ENCODE assay signal across 1 cellular context in genomic region chr15:63501256-63502089, GRCh38.
TF ChIP-seq lines count a peak whose summit lies in the region.

No MANE protein-coding gene starts in this region.

TF ChIP-seq in HepG2, 621 proteins besides CTCF, POLR2A, EP300 and RAD21 (continued from another document and continues in another):
- TF ChIP-seq ZNF577 (CRISPR knock-in tag; IDR thresholded peaks at IDR 0.05; ENCODE audit: borderline replicate concordance, low read depth) (no peak), ZNF501 (CRISPR knock-in tag; IDR thresholded peaks at IDR 0.05) (no peak), GRHL1 (CRISPR knock-in tag; conservative IDR thresholded peaks at IDR 0.05) (no peak), RORA (CRISPR knock-in tag; IDR thresholded peaks at IDR 0.05) (0 out of 2 replicates have a peak, but pooled peaks have one; percentile 28), CREB3 (CRISPR knock-in tag; IDR thresholded peaks at IDR 0.05) (no peak), ZNF609 (CRISPR knock-in tag; IDR thresholded peaks at IDR 0.05; ENCODE audit: borderline replicate concordance) (no peak), ESRRA (CRISPR knock-in tag; IDR thresholded peaks at IDR 0.05; ENCODE audit: low read depth) (no peak), ZNF691 (CRISPR knock-in tag; IDR thresholded peaks at IDR 0.05; ENCODE audit: borderline replicate concordance, low read depth) (no peak), ZFYVE20 (CRISPR knock-in tag; IDR thresholded peaks at IDR 0.05; ENCODE audit: borderline replicate concordance, low read depth) (no peak), ZUFSP (CRISPR knock-in tag; IDR thresholded peaks at IDR 0.05; ENCODE audit: borderline replicate concordance) (no peak), SMAD1 (CRISPR knock-in tag; IDR thresholded peaks at IDR 0.05; ENCODE audit: borderline replicate concordance, low read depth) (no peak), CBX2 (IDR thresholded peaks at IDR 0.05; ENCODE audit: low read depth, low read length) (no peak), CBX2 (CRISPR knock-in tag; IDR thresholded peaks at IDR 0.05; ENCODE audit: low read depth) (no peak), ZNF414 (CRISPR knock-in tag; IDR thresholded peaks at IDR 0.05) (no peak), KLF9 (CRISPR knock-in tag; IDR thresholded peaks at IDR 0.05; ENCODE audit: low read depth) (0 out of 2 replicates have a peak, but pooled peaks have one; percentile 12), ZNF574 (CRISPR knock-in tag; IDR thresholded peaks at IDR 0.05) (no peak), HOXA9 (CRISPR knock-in tag; IDR thresholded peaks at IDR 0.05; ENCODE audit: borderline replicate concordance) (no peak), ARID3A (IDR thresholded peaks at IDR 0.05; ENCODE audit: low read depth, low read length) (no peak), PBX2 (CRISPR knock-in tag; IDR thresholded peaks at IDR 0.05) (no peak), ZNF34 (CRISPR knock-in tag; IDR thresholded peaks at IDR 0.05; ENCODE audit: borderline replicate concordance) (0 out of 2 replicates have a peak, but pooled peaks have one; percentile 8), BRCA1 (CRISPR knock-in tag; IDR thresholded peaks at IDR 0.05) (no peak), ZNF576 (CRISPR knock-in tag; IDR thresholded peaks at IDR 0.05) (no peak), FOXO4 (CRISPR knock-in tag; conservative IDR thresholded peaks at IDR 0.05) (no peak), ZNF350 (CRISPR knock-in tag; IDR thresholded peaks at IDR 0.05; ENCODE audit: borderline replicate concordance, low read depth) (no peak), ZBTB10 (CRISPR knock-in tag; IDR thresholded peaks at IDR 0.05; ENCODE audit: borderline replicate concordance) (no peak), SRY (CRISPR knock-in tag; IDR thresholded peaks at IDR 0.05) (no peak)
